8 cellular contexts compared by ENCODE assay signal in genomic region chr3:9916734-9917680, GRCh38. TPM values are rescaled to one million over a fixed set of nuclear protein-coding genes. Genes with fewer than 3 reads are reported as not detected.
DNase-seq lines count a peak whose midpoint lies in the region; ATAC-seq and TF ChIP-seq lines count a peak whose summit lies in the region.

Gene IL17RC (plus strand): TSS chr3:9917098. CDS start chr3:9917316, 218 bp downstream.

- H3K36me3 ChIP-seq in mesodermal cell (ENCODE audit: control insufficient read depth, insufficient read depth, low read length), result peaks cover 4% of the 10 kb centered on the region

- peaks cover 12% of the 10 kb centered on the region for H3K4me1 ChIP-seq in mesodermal cell (ENCODE audit: control insufficient read depth, insufficient read depth, low read length, poor library complexity, severe bottlenecking)

- H3K4me3 Mint-ChIP-seq in stimulated activated naive CD8-positive, alpha-beta T cell treated with anti-CD3 and anti-CD28 coated beads, Interleukin-15, Interleukin-2, amounts not matched to agents 100 ng/mL and 50 ng/mL, for 24 hours, result peak within 1 kb of the TSS; percentile 70

- peak within 1 kb of the TSS; percentile 86 for H3K27ac ChIP-seq in mesodermal cell (ENCODE audit: low read depth, low read length, severe bottlenecking)

- H3K27me3 Mint-ChIP-seq in stimulated activated naive CD8-positive, alpha-beta T cell treated with anti-CD3 and anti-CD28 coated beads, Interleukin-15, Interleukin-2, amounts not matched to agents 100 ng/mL and 50 ng/mL, for 24 hours, result peaks cover 4% of the 10 kb centered on the region

- DNase-seq in NCI-H2081 (lab: John Stamatoyannopoulos, UW), result peak; percentile 68 to 70
- DNase-seq in NCI-H2081 treated with DMSO at 0.1 percent for 48 hours (lab: John Stamatoyannopoulos, UW), result no peak
- peak; percentile 82 for DNase-seq in NCI-H345 (lab: John Stamatoyannopoulos, UW)
- DNase-seq in activated T-cell treated with anti-CD3 and anti-CD28 coated beads for 24 hours (ENCODE audit: low read depth), result peak; percentile 35
- DNase-seq in erythroblast (lab: John Stamatoyannopoulos, UW), result peak; percentile 78 to 86

- no peaks in the 10 kb centered on the region for H3K36me3 Mint-ChIP-seq in stimulated activated naive CD8-positive, alpha-beta T cell treated with anti-CD3 and anti-CD28 coated beads, Interleukin-15, Interleukin-2, amounts not matched to agents 100 ng/mL and 50 ng/mL, for 24 hours (ENCODE audit: low read depth)

- peak within 1 kb of the TSS; percentile 45 for H3K4me3 ChIP-seq in mesodermal cell (ENCODE audit: extremely low read depth, insufficient read depth, low read length, poor library complexity, severe bottlenecking)

- peaks cover 22% of the 10 kb centered on the region for H3K4me1 Mint-ChIP-seq in stimulated activated naive CD8-positive, alpha-beta T cell treated with anti-CD3 and anti-CD28 coated beads, Interleukin-15, Interleukin-2, amounts not matched to agents 100 ng/mL and 50 ng/mL, for 24 hours (ENCODE audit: low read depth)

- TF ChIP-seq POLR2A in erythroblast (IDR thresholded peaks at IDR 0.05; ENCODE audit: low read length), result peak; percentile 65

- H3K9me3 ChIP-seq in mesodermal cell (ENCODE audit: control insufficient read depth, low read length), result no peaks in the 10 kb centered on the region

- H3K9me3 Mint-ChIP-seq in stimulated activated naive CD8-positive, alpha-beta T cell treated with anti-CD3 and anti-CD28 coated beads, Interleukin-15, Interleukin-2, amounts not matched to agents 100 ng/mL and 50 ng/mL, for 24 hours, result no peaks in the 10 kb centered on the region

- H3K27ac Mint-ChIP-seq in stimulated activated naive CD8-positive, alpha-beta T cell treated with anti-CD3 and anti-CD28 coated beads, Interleukin-15, Interleukin-2, amounts not matched to agents 100 ng/mL and 50 ng/mL, for 24 hours, result peak within 1 kb of the TSS; percentile 36

- ATAC-seq in HG03045 (IDR thresholded peaks at IDR 0.05; ENCODE audit: unreplicated experiment), result no peak

- 37 to 42% methylated on average over 11 to 13 of the region's 19 CpGs for WGBS in mesodermal cell (ENCODE audit: insufficient coverage in 2 of 2), 2 experiments

RNA-seq across cellular contexts. Expression of gene IL17RC, which starts in this region (rescaled TPM):
- 15.4 TPM for polyA plus RNA-seq in mesodermal cell (2013, experiment 1 of 2)
- 13.8 TPM for polyA plus RNA-seq in mesodermal cell (2013, experiment 2 of 2)
